Comparison of ENCODE assay signal across 10 cellular contexts in genomic region chr7:106033735-106034134, GRCh38.
"Had no signal": no experiment of that assay in that cellular context is flagged by ENCODE, and none has a peak within 500 bp of the region (broad histone marks: within the 10 kb centered on the region; RNA-seq: fewer than 3 reads in every experiment).

No MANE protein-coding gene starts in this region.

- H3K36me3 ChIP-seq: HAP-1 had no signal

- H3K9me3 ChIP-seq: HAP-1 had no signal

- DNase-seq: GM23248, GOT3, H7, H9, HCEC 1CT, HFFc6 had no signal

- H3K9ac ChIP-seq: GM23248 had no signal

- FAIRE-seq: H1, H54 had no signal

- ATAC-seq: GM23338 had no signal

- H3K4me2 ChIP-seq: GM23338 had no signal

- H3K9me3 Mint-ChIP-seq: GM23338, H9 had no signal

- H3K4me3 ChIP-seq: GM23248, GM23338, HAP-1 had no signal

- H2AFZ ChIP-seq: GM23248, GM23338 had no signal

- H3K27ac ChIP-seq: GM23248 had no signal

- H3K4me3 Mint-ChIP-seq: GM23338, H9, HFFc6 had no signal
